8 cellular contexts compared by ENCODE assay signal in genomic region chr17:2396568-2397246, GRCh38. TPM values are rescaled to one million over a fixed set of nuclear protein-coding genes. Genes with fewer than 3 reads are reported as not detected.
DNase-seq lines count a peak whose midpoint lies in the region; ATAC-seq and TF ChIP-seq lines count a peak whose summit lies in the region.

No MANE protein-coding gene starts in this region.

- peak overlapping the region; percentile 100 for H3K4me2 ChIP-seq in PC-3 (ENCODE audit: low read length)

- H3K9me3 Mint-ChIP-seq in CD4-positive, CD25-positive, alpha-beta regulatory T cell: peaks cover 0 to 4% (median 0%) of the 10 kb centered on the region in 7 donors
- H3K9me3 Mint-ChIP-seq in activated naive CD4-positive, alpha-beta T cell treated with anti-CD3 and anti-CD28 coated beads, Interleukin-2, amount 50 U/mL, for 24 hours: no peaks in the 10 kb centered on the region
- H3K9me3 Mint-ChIP-seq in nephron: no peaks in the 10 kb centered on the region

- peaks cover 16% of the 10 kb centered on the region; the same call in 1 of the 2 replicates for H4K20me1 ChIP-seq in PC-3 (ENCODE audit: low read length)

- no peak for ATAC-seq in CD4-positive, CD25-positive, alpha-beta regulatory T cell (ENCODE audit: low read depth in 2 of 2)
- ATAC-seq in PC-3 (peak; percentile 21), HG02759 (IDR thresholded peaks at IDR 0.05; ENCODE audit: unreplicated experiment) (no peak)

- peaks cover 3% of the 10 kb centered on the region for H3F3A ChIP-seq in PC-3 (ENCODE audit: low read length, unreplicated experiment)

- H3K27me3 Mint-ChIP-seq in CD4-positive, CD25-positive, alpha-beta regulatory T cell: peaks cover 20% of the 10 kb centered on the region
- no peaks in the 10 kb centered on the region for H3K27me3 Mint-ChIP-seq in activated naive CD4-positive, alpha-beta T cell treated with anti-CD3 and anti-CD28 coated beads, Interleukin-2, amount 50 U/mL, for 24 hours
- H3K27me3 Mint-ChIP-seq in nephron (ENCODE audit: low read depth): peaks cover 2% of the 10 kb centered on the region

- no peaks in the 10 kb centered on the region for H3K36me3 ChIP-seq in CD4-positive, CD25-positive, alpha-beta regulatory T cell (ENCODE audit: control insufficient read depth, insufficient read depth, low read length)
- H3K36me3 ChIP-seq in H7 (replicated peaks; ENCODE audit: control insufficient read depth, insufficient read depth, low read length) (no peaks in the 10 kb centered on the region), PC-3 (ENCODE audit: low read depth, low read length) (no peaks in the 10 kb centered on the region), tibial nerve (no peaks in the 10 kb centered on the region)

- TF ChIP-seq CTCF in PC-3 (conservative IDR thresholded peaks at IDR 0.05; ENCODE audit: low read depth, low read length) (no peak), foreskin fibroblast (IDR thresholded peaks at IDR 0.05; ENCODE audit: low read depth, low read length) (no peak), nephron (IDR thresholded peaks at IDR 0.05; ENCODE audit: unreplicated experiment in 3 of 3) (no peak), tibial nerve (IDR thresholded peaks at IDR 0.05) (peak in 1 of 5 experiments; percentile 17)

- peak; percentile 35 to 73 (median 37) for DNase-seq in CD4-positive, CD25-positive, alpha-beta regulatory T cell
- DNase-seq in H7: peak; percentile 94
- peak; percentile 89 for DNase-seq in PC-3
- peak; percentile 99 for DNase-seq in foreskin fibroblast
- DNase-seq in tibial nerve (ENCODE audit: low spot score in 2 of 2): peak; percentile 82 to 91

- no peak overlapping the region for H2AFZ ChIP-seq in PC-3 (ENCODE audit: low read length)

- intact Hi-C loops in PC-3 (cut with micrococcal nuclease): no loop called here

- H3K9me2 ChIP-seq in PC-3 (replicated peaks; ENCODE audit: low read length): no peaks in the 10 kb centered on the region

- H3K4me3 ChIP-seq in CD4-positive, CD25-positive, alpha-beta regulatory T cell (ENCODE audit: low read depth, low read length): no peak overlapping the region
- peak overlapping the region; percentile 34 for H3K4me3 ChIP-seq in H7 (ENCODE audit: insufficient read depth, low read depth, low read length)
- peak overlapping the region; percentile 60 for H3K4me3 ChIP-seq in PC-3 (ENCODE audit: low read length)
- peak overlapping the region; percentile 38 to 47 for H3K4me3 ChIP-seq in foreskin fibroblast (ENCODE audit: low read depth in 1 of 2, low read length in 2 of 2)
- H3K4me3 ChIP-seq in tibial nerve: peak overlapping the region; percentile 11 to 46 (median 34)

- peak; percentile 92 to 94 for TF ChIP-seq EP300 in tibial nerve (IDR thresholded peaks at IDR 0.05)

- CTCF ChIA-PET in PC-3 (lab: Charles Lee): no interaction called here

- POLR2A ChIA-PET in PC-3 (lab: Charles Lee; ENCODE audit: unreplicated experiment): no interaction called here

- WGBS in tibial nerve, 2 donors: 1 to 4% methylated on average over 16 to 21 of the region's 34 CpGs

- H3K9me3 ChIP-seq in CD4-positive, CD25-positive, alpha-beta regulatory T cell (ENCODE audit: control insufficient read depth in 2 of 2, low read length in 2 of 2): no peaks in the 10 kb centered on the region
- H3K9me3 ChIP-seq in PC-3 (ENCODE audit: low read length) (no peaks in the 10 kb centered on the region), tibial nerve (no peaks in the 10 kb centered on the region)

- TF ChIP-seq POLR2A in tibial nerve (IDR thresholded peaks at IDR 0.05): peak; percentile 37 to 82

- H3K9ac ChIP-seq in PC-3 (ENCODE audit: low read length): peak overlapping the region; percentile 53

- peaks cover 63% of the 10 kb centered on the region for H3K4me1 ChIP-seq in CD4-positive, CD25-positive, alpha-beta regulatory T cell (ENCODE audit: control insufficient read depth, insufficient read depth, low read length, poor library complexity, severe bottlenecking)
- H3K4me1 ChIP-seq in PC-3 (ENCODE audit: insufficient read depth, low read length) (peaks cover 48% of the 10 kb centered on the region), tibial nerve (peaks cover 5 to 62% (median 56%) of the 10 kb centered on the region in 4 donors)

- H3K4me3 Mint-ChIP-seq in CD4-positive, CD25-positive, alpha-beta regulatory T cell: peak overlapping the region; percentile 66 to 99 (median 75)
- peak overlapping the region; percentile 63 for H3K4me3 Mint-ChIP-seq in activated naive CD4-positive, alpha-beta T cell treated with anti-CD3 and anti-CD28 coated beads, Interleukin-2, amount 50 U/mL, for 24 hours
- peak overlapping the region; percentile 89 to 99 (median 99) for H3K4me3 Mint-ChIP-seq in nephron

- H3K27ac Mint-ChIP-seq in CD4-positive, CD25-positive, alpha-beta regulatory T cell: peak overlapping the region in 2 of 3 donors; percentile 83 to 99
- H3K27ac Mint-ChIP-seq in activated naive CD4-positive, alpha-beta T cell treated with anti-CD3 and anti-CD28 coated beads, Interleukin-2, amount 50 U/mL, for 24 hours: peak overlapping the region; percentile 85
- H3K27ac Mint-ChIP-seq in nephron: peak overlapping the region; percentile 95 to 99 (median 98)

- peaks cover 5 to 55% (median 25%) of the 10 kb centered on the region in 4 donors for H3K4me1 Mint-ChIP-seq in CD4-positive, CD25-positive, alpha-beta regulatory T cell
- peaks cover 50% of the 10 kb centered on the region for H3K4me1 Mint-ChIP-seq in activated naive CD4-positive, alpha-beta T cell treated with anti-CD3 and anti-CD28 coated beads, Interleukin-2, amount 50 U/mL, for 24 hours
- peaks cover 48% of the 10 kb centered on the region for H3K4me1 Mint-ChIP-seq in nephron

- H3K79me2 ChIP-seq in PC-3 (ENCODE audit: low read length): peaks cover 61% of the 10 kb centered on the region

- BruUV-seq in PC-3 (replicated peaks; lab: Mats Ljungman, UMichigan): no TSS peak

- no peaks in the 10 kb centered on the region for H3K36me3 Mint-ChIP-seq in CD4-positive, CD25-positive, alpha-beta regulatory T cell
- no peaks in the 10 kb centered on the region for H3K36me3 Mint-ChIP-seq in activated naive CD4-positive, alpha-beta T cell treated with anti-CD3 and anti-CD28 coated beads, Interleukin-2, amount 50 U/mL, for 24 hours
- no peaks in the 10 kb centered on the region for H3K36me3 Mint-ChIP-seq in nephron (ENCODE audit: low read depth)

- H3K27ac ChIP-seq in CD4-positive, CD25-positive, alpha-beta regulatory T cell (ENCODE audit: insufficient read depth, low read length, poor library complexity, severe bottlenecking): peak overlapping the region; percentile 60
- H3K27ac ChIP-seq in PC-3 (ENCODE audit: low read length) (peak overlapping the region; percentile 46), tibial nerve (peak overlapping the region; percentile 96 to 99 (median 99))

- H3K27me3 ChIP-seq in CD4-positive, CD25-positive, alpha-beta regulatory T cell (ENCODE audit: control insufficient read depth, insufficient read depth, low read length): no peaks in the 10 kb centered on the region
- H3K27me3 ChIP-seq in H7 (ENCODE audit: control insufficient read depth, insufficient read depth, low read length) (no peaks in the 10 kb centered on the region), PC-3 (ENCODE audit: low read length) (no peaks in the 10 kb centered on the region), tibial nerve (no peaks in the 10 kb centered on the region)

RNA-seq across cellular contexts. Expression of gene MNT, which starts 4.2 kb away (rescaled TPM):
- 93.4 TPM for total RNA-seq in CD4-positive, CD25-positive, alpha-beta regulatory T cell
- 1 to 10 TPM in 2 of 4 donors, under 1 TPM in 2; 0.50 to 1.1 (median 0.97) TPM for polyA plus RNA-seq in CD4-positive, CD25-positive, alpha-beta regulatory T cell
- 9.0 and 13.4 TPM in 2 replicates for total RNA-seq in H7 (2014; rRNA removed; shearing (Covaris generic))
- 19.1 and 26.0 TPM in 2 replicates for total RNA-seq in PC-3 (2014; rRNA removed)
- 10 to 100 TPM; 12.6 to 32.8 (median 14.9) TPM for total RNA-seq in tibial nerve

RNA-seq across cellular contexts. Expression of gene SGSM2, which starts 59.4 kb away (rescaled TPM):
- 107 TPM for total RNA-seq in CD4-positive, CD25-positive, alpha-beta regulatory T cell
- polyA plus RNA-seq in CD4-positive, CD25-positive, alpha-beta regulatory T cell: 1 to 10 TPM; 5.6 to 8.0 (median 5.8) TPM
- 31.4 and 35.8 TPM in 2 replicates for total RNA-seq in H7 (2014; rRNA removed; shearing (Covaris generic))
- total RNA-seq in PC-3 (2014; rRNA removed) (36.6 and 47.2 TPM in 2 replicates), tibial nerve (10 to 100 TPM; 31.5 to 93.3 (median 63.7) TPM)

Comparison
In these comparisons a context has a peak if more than half of its experiments do, and no peak if none do; other contexts are left out.
1. DNase-seq: peak in every context shown above with its lines; median percentile 99 in foreskin fibroblast; 94 in H7; 89 in PC-3; 86 in tibial nerve; 37 in CD4-positive, CD25-positive, alpha-beta regulatory T cell.
2. H3K27ac ChIP-seq: peak in every context shown above with its lines; median percentile 99 in tibial nerve; 60 in CD4-positive, CD25-positive, alpha-beta regulatory T cell; 46 in PC-3.